10 cellular contexts compared by ENCODE assay signal in the genomic region with DNA sequence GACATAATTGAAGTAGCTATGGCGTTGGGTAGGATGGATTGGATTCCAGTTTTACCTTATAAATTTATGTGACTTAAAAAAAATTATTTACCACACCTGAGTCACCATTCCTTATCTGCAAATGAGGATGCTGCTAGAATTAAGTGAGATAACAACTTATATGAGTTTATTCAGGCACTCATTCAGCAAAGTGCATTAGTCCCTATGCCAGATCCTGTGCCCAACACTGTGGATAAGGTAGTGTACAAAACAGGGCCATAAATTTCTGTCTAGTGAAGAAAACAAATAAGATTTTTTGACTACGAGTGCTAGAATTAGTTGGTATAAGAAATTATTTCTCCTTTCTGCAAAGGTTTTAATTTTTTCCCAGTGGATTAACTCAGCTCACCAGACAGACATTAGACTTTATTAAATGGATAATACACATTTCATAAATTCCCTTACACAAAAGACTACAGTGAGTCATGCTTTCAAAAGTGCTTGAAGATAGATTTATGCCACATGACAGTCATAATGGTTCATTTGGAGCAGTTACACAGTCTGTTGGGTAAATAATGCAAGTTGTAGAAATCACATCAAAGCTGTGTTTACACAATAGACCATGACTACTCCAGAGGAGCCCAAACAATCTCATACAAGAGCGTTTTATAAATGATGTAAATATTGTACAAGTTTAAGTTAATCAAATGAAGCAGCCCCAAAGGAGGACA.
DNase-seq lines count a peak whose midpoint lies in the region; ATAC-seq lines count a peak whose summit lies in the region.
"Had no signal": no experiment of that assay in that cellular context is flagged by ENCODE, and none has a peak within 500 bp of the region (broad histone marks: within the 10 kb centered on the region; RNA-seq: fewer than 3 reads in every experiment).

No MANE protein-coding gene starts in this region.

- H3K9ac ChIP-seq in adipocyte (ENCODE audit: low read length), result peak overlapping the region; percentile 20

- H3K4me3 ChIP-seq in adipocyte (ENCODE audit: low read length), result no peak overlapping the region

- ATAC-seq in HG03378 (IDR thresholded peaks at IDR 0.05; ENCODE audit: unreplicated experiment) (peak; percentile 49), GM21515 (IDR thresholded peaks at IDR 0.05; ENCODE audit: unreplicated experiment) (no peak), HG02623 (IDR thresholded peaks at IDR 0.05; ENCODE audit: unreplicated experiment) (no peak)

- no peaks in the 10 kb centered on the region for H3K27me3 ChIP-seq in adipocyte (replicated peaks; ENCODE audit: control insufficient read depth, insufficient read depth, low read length)

- DNase-seq in GM04503 (ENCODE audit: low read depth), result peak; percentile 64
- peak; percentile 66 for DNase-seq in adipocyte (ENCODE audit: low read depth)
- DNase-seq in lung microvascular endothelial cell (ENCODE audit: low read depth in 2 of 2), result peak; percentile 66 to 90
- DNase-seq in GF-D8 (lab: John Stamatoyannopoulos, UW), result no peak
- DNase-seq in DMS79 treated with DMSO at 0.1 percent for 48 hours (lab: John Stamatoyannopoulos, UW), result no peak
- DNase-seq: endodermal cell; stimulated activated CD4-positive, alpha-beta T cell treated with anti-CD3 and anti-CD28 coated beads, Interleukin-2, amount 100 ng/mL, for 24 hours had no signal

- H3K4me1 ChIP-seq in adipocyte (ENCODE audit: control insufficient read depth, insufficient read depth, low read length), result peaks cover 87% of the 10 kb centered on the region

- no peaks in the 10 kb centered on the region for H3K36me3 ChIP-seq in adipocyte (ENCODE audit: control insufficient read depth, insufficient read depth, low read length, severe bottlenecking)

- no peaks in the 10 kb centered on the region for H3K9me3 ChIP-seq in adipocyte (ENCODE audit: control insufficient read depth, low read length)

Comparison
In these comparisons a context has a peak if more than half of its experiments do, and no peak if none do; other contexts are left out.
1. DNase-seq: peak in GM04503 (single experiment), adipocyte (single experiment) and lung microvascular endothelial cell (2 of 2); none in GF-D8 (single experiment) and DMS79 treated with DMSO at 0.1 percent for 48 hours (single experiment).